In genomic region chr1:167623951-167624350, GRCh38 we compare ENCODE assay signal across 1 cellular context.
TF ChIP-seq lines count a peak whose summit lies in the region.

No MANE protein-coding gene starts in this region.

TF ChIP-seq in K562, 482 proteins besides CTCF, POLR2A, EP300 and RAD21:
- TF ChIP-seq TFE3 (CRISPR knock-in tag; IDR thresholded peaks at IDR 0.05) (peak; percentile 63), NRF1 (conservative IDR thresholded peaks at IDR 0.05 in 1 of 2, IDR thresholded peaks at IDR 0.05 in 1 of 2) (no peak)
